Comparison of ENCODE assay signal across 15 cellular contexts in genomic region chr20:63517376-63518309, GRCh38. TPM values are rescaled to one million over a fixed set of nuclear protein-coding genes. Genes with fewer than 3 reads are reported as not detected.
A peak's percentile ranks its signal among the peaks of the same experiment; 100 is the strongest.
DNase-seq lines count a peak whose midpoint lies in the region; TF ChIP-seq lines count a peak whose summit lies in the region.
"Had no signal": no experiment of that assay in that cellular context is flagged by ENCODE, and none has a peak within 500 bp of the region (broad histone marks: within the 10 kb centered on the region; RNA-seq: fewer than 3 reads in every experiment).

No MANE protein-coding gene starts in this region.

- peaks cover 5% of the 10 kb centered on the region for H3K36me3 ChIP-seq in GM06990 (ENCODE audit: control insufficient read depth, insufficient read depth, low read length)
- peaks cover 0 to 17% (median 0%) of the 10 kb centered on the region in 3 donors for H3K36me3 ChIP-seq in tibial nerve
- H3K36me3 ChIP-seq: ovary had no signal

- no peaks in the 10 kb centered on the region for H3K9me3 ChIP-seq in tibial nerve
- H3K9me3 ChIP-seq: ovary, suprapubic skin had no signal

- H3K9me3 Mint-ChIP-seq in brain (peaks cover 0 to 7% (median 3%) of the 10 kb centered on the region in 5 experiments), nephron progenitor cell (peaks cover 22% of the 10 kb centered on the region)

- WGBS in tibial nerve, 2 donors = 90 to 93% methylated on average over 27 to 31 of the region's 32 CpGs

- peaks cover 0 to 29% (median 14%) of the 10 kb centered on the region in 4 donors for H3K4me1 ChIP-seq in tibial nerve

- TF ChIP-seq CTCF in GM06990 (IDR thresholded peaks at IDR 0.05; ENCODE audit: insufficient read depth, low read length, poor library complexity, severe bottlenecking) = no peak
- no peak for TF ChIP-seq CTCF in brain (conservative IDR thresholded peaks at IDR 0.05)
- no peak for TF ChIP-seq CTCF in nephron progenitor cell (IDR thresholded peaks at IDR 0.05)
- no peak for TF ChIP-seq CTCF in tibial nerve (IDR thresholded peaks at IDR 0.05)

- H3K27ac Mint-ChIP-seq in brain (peak overlapping the region in 3 of 5 experiments; percentile 31 to 68 (median 56)), nephron progenitor cell (no peak overlapping the region)
- H3K27ac Mint-ChIP-seq: CD8-positive, alpha-beta memory T cell had no signal

- peak overlapping the region; percentile 61 to 88 (median 83) for H3K4me3 Mint-ChIP-seq in brain
- peak overlapping the region; percentile 59 for H3K4me3 Mint-ChIP-seq in nephron progenitor cell

- no peak for TF ChIP-seq POLR2A in tibial nerve (IDR thresholded peaks at IDR 0.05)

- TF ChIP-seq EP300 in tibial nerve (IDR thresholded peaks at IDR 0.05) = no peak

- DNase-seq in GM06990 (ENCODE audit: extremely low read depth, insufficient read length) = peak; percentile 6
- no peak for DNase-seq in nephron progenitor cell
- DNase-seq in ACHN = no peak
- DNase-seq in NCI-H1930 (lab: John Stamatoyannopoulos, UW) = no peak
- DNase-seq in tibial nerve (ENCODE audit: low spot score in 2 of 2) = no peak
- DNase-seq: activated T-cell treated with anti-CD3 and anti-CD28 coated beads, Interleukin-2, amount 50 U/mL, for 1 hour; cortex of kidney; mammary epithelial cell; NCI-H226; SW 1271 had no signal

- H3K4me3 ChIP-seq in GM06990 (replicated peaks; ENCODE audit: low read depth, low read length) (no peak overlapping the region), tibial nerve (no peak overlapping the region)
- H3K4me3 ChIP-seq: K562, ovary, suprapubic skin had no signal

- H3K36me3 Mint-ChIP-seq in brain = peaks cover 25% of the 10 kb centered on the region
- H3K36me3 Mint-ChIP-seq in nephron progenitor cell (ENCODE audit: low read depth) = peaks cover 7% of the 10 kb centered on the region

- no peaks in the 10 kb centered on the region for H3K27me3 ChIP-seq in GM06990 (replicated peaks; ENCODE audit: control insufficient read depth, insufficient read depth, low read length)
- peaks cover 0 to 10% of the 10 kb centered on the region in 2 donors for H3K27me3 ChIP-seq in tibial nerve
- H3K27me3 ChIP-seq: ovary, suprapubic skin had no signal

- peaks cover 4% of the 10 kb centered on the region for H3K27me3 Mint-ChIP-seq in brain
- peaks cover 29% of the 10 kb centered on the region for H3K27me3 Mint-ChIP-seq in nephron progenitor cell (ENCODE audit: low read depth, poor library complexity)

- H3K4me1 Mint-ChIP-seq in brain = peaks cover 29% of the 10 kb centered on the region
- H3K4me1 Mint-ChIP-seq in nephron progenitor cell = peaks cover 19% of the 10 kb centered on the region

- no peak overlapping the region for H3K27ac ChIP-seq in tibial nerve
- H3K27ac ChIP-seq: ovary, suprapubic skin had no signal

- in situ Hi-C loops in ACHN (cut with HindIII; ENCODE audit: low pct_ligation_motif_present, low pct_unique_long_range_greater_than_20kb, low sequenced_read_pairs) = no loop called here

RNA-seq across cellular contexts. Expression of gene PPDPF, which starts 2.9 kb away (rescaled TPM):
- 1,213 TPM for polyA plus RNA-seq in brain (ENCODE audit: insufficient read depth, low read depth, low replicate concordance)
- total RNA-seq in tibial nerve = 100 to 1,000 TPM in 3 of 4 donors, 10 to 100 TPM in 1; 59.0 to 165 (median 119) TPM

RNA-seq across cellular contexts. Expression of gene EEF1A2, which starts 18.8 kb away (rescaled TPM):
- polyA plus RNA-seq in brain (ENCODE audit: insufficient read depth, low read depth, low replicate concordance) = 1,308 TPM
- not detected for total RNA-seq in tibial nerve

RNA-seq across cellular contexts. Expression of gene PTK6, which starts 19.5 kb away (rescaled TPM):
- 0.93 TPM for polyA plus RNA-seq in brain (ENCODE audit: insufficient read depth, low read depth, low replicate concordance)
- total RNA-seq in tibial nerve = under 1 TPM in 2 of 4 donors, not detected in 2; 0.21 to 0.90 TPM
- total RNA-seq: K562 had no signal

RNA-seq across cellular contexts. Expression of gene SRMS, which starts 29.9 kb away (rescaled TPM):
- polyA plus RNA-seq in brain (ENCODE audit: insufficient read depth, low read depth, low replicate concordance) = not detected
- not detected for total RNA-seq in tibial nerve
- total RNA-seq: CD8-positive, alpha-beta memory T cell; K562; ovary had no signal
- polyA plus RNA-seq: CD8-positive, alpha-beta memory T cell; ovary had no signal

RNA-seq across cellular contexts. Expression of gene FNDC11, which starts 36.3 kb away (rescaled TPM):
- polyA plus RNA-seq in brain (ENCODE audit: insufficient read depth, low read depth, low replicate concordance) = 8.0 TPM
- total RNA-seq in tibial nerve = 1 to 10 TPM in 1 of 4 donors, under 1 TPM in 2, not detected in 1; 0.21 to 1.4 (median 0.30) TPM
- polyA plus RNA-seq: CD8-positive, alpha-beta memory T cell had no signal
